10 cellular contexts compared by ENCODE assay signal in the genomic region with DNA sequence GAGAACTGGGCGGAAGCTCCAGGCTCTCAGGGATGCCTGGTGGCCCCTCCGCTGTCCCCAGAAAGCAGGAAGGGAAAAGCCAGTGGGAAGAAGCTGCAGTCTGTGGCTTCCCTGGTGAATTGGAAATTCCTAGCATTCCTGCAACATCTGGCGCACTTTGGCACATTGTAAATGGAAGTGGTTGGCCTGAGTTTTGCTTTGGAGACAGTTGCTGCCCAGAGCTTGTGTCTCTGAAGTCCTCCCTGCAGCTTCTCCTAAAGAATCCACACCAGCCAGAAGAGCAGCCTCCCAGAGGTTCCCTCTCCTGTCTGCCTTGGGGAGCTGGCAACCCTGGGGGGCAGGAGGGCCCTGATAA. TPM values are rescaled to one million over a fixed set of nuclear protein-coding genes. Genes with fewer than 3 reads are reported as not detected.
DNase-seq lines count a peak whose midpoint lies in the region; ATAC-seq and TF ChIP-seq lines count a peak whose summit lies in the region.
"Had no signal": no experiment of that assay in that cellular context is flagged by ENCODE, and none has a peak within 500 bp of the region (broad histone marks: within the 10 kb centered on the region; RNA-seq: fewer than 3 reads in every experiment).

No MANE protein-coding gene starts in this region.

- H3K4me3 ChIP-seq in ACC112 (ENCODE audit: low read depth, low read length) = no peak overlapping the region
- no peak overlapping the region for H3K4me3 ChIP-seq in esophagus squamous epithelium
- H3K4me3 ChIP-seq in muscle layer of duodenum (ENCODE audit: low read depth in 1 of 2, low read length in 2 of 2) = no peak overlapping the region
- H3K4me3 ChIP-seq: BLaER1 had no signal

- 20 to 80% methylated on average over 1 of the region's 3 CpGs for WGBS in esophagus squamous epithelium, 2 donors

- peaks cover 39% of the 10 kb centered on the region for H3K4me1 ChIP-seq in ACC112 (ENCODE audit: control insufficient read depth, insufficient read depth, low read length, unreplicated experiment)
- peaks cover 24 to 57% (median 24%) of the 10 kb centered on the region in 3 donors for H3K4me1 ChIP-seq in esophagus squamous epithelium
- H3K4me1 ChIP-seq in muscle layer of duodenum (ENCODE audit: control insufficient read depth in 1 of 2, insufficient read depth in 2 of 2, low read length in 2 of 2) = peaks cover 10 to 34% of the 10 kb centered on the region in 2 donors

- H3K27me3 ChIP-seq in ACC112 (ENCODE audit: insufficient read depth, low read length) = no peaks in the 10 kb centered on the region
- no peaks in the 10 kb centered on the region for H3K27me3 ChIP-seq in esophagus squamous epithelium
- no peaks in the 10 kb centered on the region for H3K27me3 ChIP-seq in muscle layer of duodenum (ENCODE audit: low read depth, low read length)
- H3K27me3 ChIP-seq: BLaER1 had no signal

- no peak overlapping the region for H2AFZ ChIP-seq in ACC112 (ENCODE audit: low read length, unreplicated experiment)

- no peak for TF ChIP-seq POLR2A in esophagus squamous epithelium (IDR thresholded peaks at IDR 0.05)

- no peak for TF ChIP-seq CTCF in esophagus squamous epithelium (IDR thresholded peaks at IDR 0.05)

- H3K27ac ChIP-seq in ACC112 (ENCODE audit: low read depth, low read length) = peak overlapping the region; percentile 79
- peak overlapping the region; percentile 52 to 87 (median 64) for H3K27ac ChIP-seq in esophagus squamous epithelium
- H3K27ac ChIP-seq in muscle layer of duodenum (ENCODE audit: low read length) = peak overlapping the region; percentile 60
- H3K27ac ChIP-seq: BLaER1 had no signal

- DNase-seq in NCI-H69 (lab: John Stamatoyannopoulos, UW) (peak; percentile 49), esophagus squamous epithelium (lab: John Stamatoyannopoulos, UW) (no peak), SK-N-DZ (ENCODE audit: low spot score) (no peak), RPMI8226 (no peak)
- no peak for DNase-seq in stimulated activated CD4-positive, alpha-beta T cell treated with anti-CD3 and anti-CD28 coated beads, Interleukin-12 subunit alpha, Interleukin-12 subunit beta, amount 100 ng/mL, for 4 hours

- no peaks in the 10 kb centered on the region for H3K79me2 ChIP-seq in ACC112 (ENCODE audit: control insufficient read depth, insufficient read depth, low read length, unreplicated experiment)

- intact Hi-C loops in esophagus squamous epithelium (cut with DNase I) = no loop called here

- no peak for ATAC-seq in GM21390 (IDR thresholded peaks at IDR 0.05; ENCODE audit: unreplicated experiment)
- ATAC-seq: activated CD4-positive, CD25-positive, alpha-beta regulatory T cell treated with anti-CD3 and anti-CD28 coated beads, Interleukin-2, amount 50 U/mL, for 24 hours had no signal

- no peaks in the 10 kb centered on the region for H3K36me3 ChIP-seq in ACC112 (ENCODE audit: insufficient read depth, low read length)
- peaks cover 0 to 84% (median 0%) of the 10 kb centered on the region in 3 donors for H3K36me3 ChIP-seq in esophagus squamous epithelium
- H3K36me3 ChIP-seq in muscle layer of duodenum (ENCODE audit: control insufficient read depth in 1 of 2, insufficient read depth in 2 of 2, low read length in 2 of 2) = no peaks in the 10 kb centered on the region

- H3K9me3 ChIP-seq in esophagus squamous epithelium (no peaks in the 10 kb centered on the region), muscle layer of duodenum (ENCODE audit: control insufficient read depth in 1 of 2, low read length in 2 of 2) (no peaks in the 10 kb centered on the region)
- H3K9me3 ChIP-seq: BLaER1 had no signal

RNA-seq across cellular contexts. Expression of a gene that starts 48.2 kb away (rescaled TPM):
- total RNA-seq in esophagus squamous epithelium = 10 to 100 TPM; 30.0 to 61.4 (median 44.7) TPM
- polyA plus RNA-seq in SK-N-DZ (2014; cell fraction: cytosol; rRNA removed) = 14.8 and 17.7 TPM in 2 replicates
- 33.8 and 51.0 TPM in 2 replicates for polyA plus RNA-seq in SK-N-DZ (2014; cell fraction: nucleus; rRNA removed)
